In genomic region chr7:70480913-70481579, GRCh38 we compare ENCODE assay signal across 24 cellular contexts.
A peak's percentile ranks its signal among the peaks of the same experiment; 100 is the strongest.
DNase-seq lines count a peak whose midpoint lies in the region; ATAC-seq, FAIRE-seq and TF ChIP-seq lines count a peak whose summit lies in the region.
"Had no signal": no experiment of that assay in that cellular context is flagged by ENCODE, and none has a peak within 500 bp of the region (broad histone marks: within the 10 kb centered on the region; RNA-seq: fewer than 3 reads in every experiment).

No MANE protein-coding gene starts in this region.

- ATAC-seq in HG03135 (IDR thresholded peaks at IDR 0.05; ENCODE audit: unreplicated experiment) = no peak
- no peak for ATAC-seq in omental fat pad (ENCODE audit: low FRiP score)
- ATAC-seq: body of pancreas had no signal

- no TSS peak for BruUV-seq in MCF 10A (replicated peaks; lab: Mats Ljungman, UMichigan)

- no peak for TF ChIP-seq CTCF in MCF 10A (IDR thresholded peaks at IDR 0.05; ENCODE audit: unreplicated experiment)
- TF ChIP-seq CTCF in astrocyte of the spinal cord (IDR thresholded peaks at IDR 0.05; ENCODE audit: low read depth, low read length) = no peak
- no peak for TF ChIP-seq CTCF in omental fat pad (IDR thresholded peaks at IDR 0.05)

- H3K36me3 Mint-ChIP-seq in MCF 10A (ENCODE audit: insufficient read depth, unreplicated experiment) = peaks cover 6% of the 10 kb centered on the region
- H3K36me3 Mint-ChIP-seq: activated naive CD4-positive, alpha-beta T cell treated with anti-CD3 and anti-CD28 coated beads, Interleukin-2, amount 10 ng/mL, durations not matched to agents 7 days and 5 days had no signal

- no peaks in the 10 kb centered on the region for H3K4me1 Mint-ChIP-seq in MCF 10A (ENCODE audit: insufficient read depth, unreplicated experiment)
- H3K4me1 Mint-ChIP-seq: activated naive CD4-positive, alpha-beta T cell treated with anti-CD3 and anti-CD28 coated beads, Interleukin-2, amount 10 ng/mL, durations not matched to agents 7 days and 5 days; naive B cell had no signal

- no peak for FAIRE-seq in urothelium cell line (lab: Jason Lieb, UNC)
- FAIRE-seq: A204.1 had no signal

- CTCF ChIA-PET in MCF 10A (lab: Yijun Ruan, JAX) = no interaction called here

- in situ Hi-C loops in T47D (cut with HindIII; ENCODE audit: low pct_unique_long_range_greater_than_20kb, low sequenced_read_pairs) (no loop called here), astrocyte of the spinal cord (cut with HindIII; ENCODE audit: low sequenced_read_pairs) (no loop called here)

- no peak overlapping the region for H3K4me3 Mint-ChIP-seq in MCF 10A (ENCODE audit: unreplicated experiment)
- H3K4me3 Mint-ChIP-seq: activated naive CD4-positive, alpha-beta T cell treated with anti-CD3 and anti-CD28 coated beads, Interleukin-2, amount 10 ng/mL, durations not matched to agents 7 days and 5 days; naive B cell had no signal

- H3K9me3 Mint-ChIP-seq in MCF 10A (ENCODE audit: unreplicated experiment) = peaks cover 8% of the 10 kb centered on the region

- H3K4me3 ChIP-seq in astrocyte of the spinal cord (ENCODE audit: low read depth, low read length) = no peak overlapping the region
- H3K4me3 ChIP-seq: body of pancreas, lower lobe of right lung, ovary, testis had no signal

- POLR2A ChIA-PET in MCF 10A (lab: Yijun Ruan, JAX) = no interaction called here

- no peaks in the 10 kb centered on the region for H3K27me3 Mint-ChIP-seq in MCF 10A (ENCODE audit: insufficient read depth, unreplicated experiment)
- H3K27me3 Mint-ChIP-seq: activated naive CD4-positive, alpha-beta T cell treated with anti-CD3 and anti-CD28 coated beads, Interleukin-2, amount 10 ng/mL, durations not matched to agents 7 days and 5 days; naive B cell had no signal

- intact Hi-C loops in MCF 10A (cut with micrococcal nuclease) = no loop called here

- DNase-seq in T47D (ENCODE audit: low read depth in 1 of 2, low spot score in 1 of 2) = peak; percentile 41 to 89
- DNase-seq in MCF 10A (ENCODE audit: unreplicated experiment) = no peak
- DNase-seq in astrocyte of the spinal cord (ENCODE audit: low read depth, low spot score) = peak; percentile 15
- DNase-seq in kidney tubule cell (ENCODE audit: low spot score) = peak; percentile 42
- DNase-seq in urothelium cell line (ENCODE audit: low spot score) = peak; percentile 18
- DNase-seq in epidermal melanocyte (ENCODE audit: insufficient read length, low spot score) = no peak
- DNase-seq in omental fat pad (ENCODE audit: low spot score) = no peak
- DNase-seq: activated CD4-positive, alpha-beta T cell treated with anti-CD3 and anti-CD28 coated beads, Interleukin-2, amount 50 U/mL, for 48 hours; activated naive CD4-positive, alpha-beta T cell treated with anti-CD3 and anti-CD28 coated beads, Interleukin-2, amount 10 ng/mL, durations not matched to agents 7 days and 5 days; activated T-cell treated with anti-CD3 and anti-CD28 coated beads, Interleukin-2, amount 50 U/mL, for 1 hour; body of pancreas; cortex of kidney; DMS53; glutamatergic neuron; lower lobe of right lung; naive B cell; NCI-H187 treated with DMSO at 0.1 percent for 48 hours; NCI-H526 treated with DMSO at 0.1 percent for 48 hours; ovary; SHP77; stimulated activated CD4-positive, alpha-beta T cell treated with anti-CD3 and anti-CD28 coated beads, Interleukin-4, amount 100 ng/mL, for 1 hour; testis had no signal

- no peak overlapping the region for H3K27ac Mint-ChIP-seq in MCF 10A (ENCODE audit: low read depth, unreplicated experiment)
- H3K27ac Mint-ChIP-seq: activated naive CD4-positive, alpha-beta T cell treated with anti-CD3 and anti-CD28 coated beads, Interleukin-2, amount 10 ng/mL, durations not matched to agents 7 days and 5 days had no signal

Comparison
In these comparisons a context has a peak if more than half of its experiments do, and no peak if none do; other contexts are left out.
1. DNase-seq: peak in T47D (2 of 2), astrocyte of the spinal cord (single experiment), kidney tubule cell (single experiment) and urothelium cell line (single experiment); none in MCF 10A (single experiment), epidermal melanocyte (single experiment) and omental fat pad (single experiment).